8 cellular contexts compared by ENCODE assay signal in the genomic region with DNA sequence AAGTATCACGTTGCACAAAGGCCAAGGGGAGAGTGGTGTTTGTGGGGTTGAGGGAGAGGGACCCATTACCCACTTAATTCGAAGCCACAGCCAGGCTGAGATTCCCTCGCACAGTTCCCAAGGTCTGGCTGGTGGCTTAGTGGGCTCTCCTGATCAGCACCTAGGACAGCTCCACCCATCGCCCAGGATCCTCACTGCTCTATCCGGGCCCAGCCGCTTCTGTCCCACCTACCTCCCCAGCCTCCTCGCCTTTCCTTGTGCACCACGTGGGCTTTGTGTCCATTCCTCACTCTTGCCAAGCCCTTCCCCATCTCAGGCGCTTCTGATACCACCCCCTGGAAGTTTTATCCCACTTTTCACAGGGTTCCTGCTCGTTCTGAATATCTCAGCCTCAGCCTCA.
DNase-seq lines count a peak whose midpoint lies in the region; ATAC-seq lines count a peak whose summit lies in the region.

No MANE protein-coding gene starts in this region.

- ATAC-seq in stimulated activated effector memory CD8-positive, alpha-beta T cell treated with anti-CD3 and anti-CD28 coated beads, Interleukin-12 subunit alpha, Interleukin-12 subunit beta, amount 100 ng/mL, for 72 hours = peak; percentile 36

- H3K4me3 Mint-ChIP-seq in activated naive CD4-positive, alpha-beta T cell treated with anti-CD3 and anti-CD28 coated beads for 36 hours = no peak overlapping the region
- no peak overlapping the region for H3K4me3 Mint-ChIP-seq in stimulated activated effector memory CD8-positive, alpha-beta T cell treated with anti-CD3 and anti-CD28 coated beads, Interleukin-12 subunit alpha, Interleukin-12 subunit beta, amount 100 ng/mL, for 72 hours

- H3K36me3 Mint-ChIP-seq in activated naive CD4-positive, alpha-beta T cell treated with anti-CD3 and anti-CD28 coated beads for 36 hours (ENCODE audit: low read depth) = no peaks in the 10 kb centered on the region
- no peaks in the 10 kb centered on the region for H3K36me3 Mint-ChIP-seq in stimulated activated effector memory CD8-positive, alpha-beta T cell treated with anti-CD3 and anti-CD28 coated beads, Interleukin-12 subunit alpha, Interleukin-12 subunit beta, amount 100 ng/mL, for 72 hours

- in situ Hi-C loops in G401 (cut with HindIII; ENCODE audit: low sequenced_read_pairs) = no loop called here

- no peaks in the 10 kb centered on the region for H3K4me1 Mint-ChIP-seq in activated naive CD4-positive, alpha-beta T cell treated with anti-CD3 and anti-CD28 coated beads for 36 hours (ENCODE audit: low read depth)
- H3K4me1 Mint-ChIP-seq in stimulated activated effector memory CD8-positive, alpha-beta T cell treated with anti-CD3 and anti-CD28 coated beads, Interleukin-12 subunit alpha, Interleukin-12 subunit beta, amount 100 ng/mL, for 72 hours = no peaks in the 10 kb centered on the region

- peak; percentile 51 for DNase-seq in activated naive CD4-positive, alpha-beta T cell treated with anti-CD3 and anti-CD28 coated beads for 36 hours
- no peak for DNase-seq in activated naive CD4-positive, alpha-beta T cell treated with Interleukin-2 at 50 U/mL for 16 hours
- DNase-seq in UCSD-AML1 (lab: John Stamatoyannopoulos, UW; ENCODE audit: unreplicated experiment) = peak; percentile 32
- peak; percentile 34 for DNase-seq in hepatic stellate cell (ENCODE audit: low spot score)
- peak in 1 of 2 donors; percentile 51 for DNase-seq in stimulated activated effector memory CD8-positive, alpha-beta T cell treated with anti-CD3 and anti-CD28 coated beads, Interleukin-12 subunit alpha, Interleukin-12 subunit beta, amount 100 ng/mL, for 72 hours (ENCODE audit: low spot score in 2 of 2)
- no peak for DNase-seq in NCI-H510A treated with DMSO at 0.1 percent for 48 hours (lab: John Stamatoyannopoulos, UW)
- no peak for DNase-seq in G401 (ENCODE audit: low spot score)
- DNase-seq in NCI-H2196 treated with DMSO at 0.1 percent for 48 hours (lab: John Stamatoyannopoulos, UW; ENCODE audit: unreplicated experiment) = no peak

- peaks cover 9% of the 10 kb centered on the region for H3K27me3 Mint-ChIP-seq in activated naive CD4-positive, alpha-beta T cell treated with anti-CD3 and anti-CD28 coated beads for 36 hours (ENCODE audit: low read depth)

- CTCF ChIA-PET in activated naive CD4-positive, alpha-beta T cell treated with anti-CD3 and anti-CD28 coated beads for 36 hours (lab: Charles Lee) = no interaction called here

- H3K27ac Mint-ChIP-seq in activated naive CD4-positive, alpha-beta T cell treated with anti-CD3 and anti-CD28 coated beads for 36 hours = no peak overlapping the region
- H3K27ac Mint-ChIP-seq in stimulated activated effector memory CD8-positive, alpha-beta T cell treated with anti-CD3 and anti-CD28 coated beads, Interleukin-12 subunit alpha, Interleukin-12 subunit beta, amount 100 ng/mL, for 72 hours = no peak overlapping the region

- no peaks in the 10 kb centered on the region for H3K9me3 Mint-ChIP-seq in activated naive CD4-positive, alpha-beta T cell treated with anti-CD3 and anti-CD28 coated beads for 36 hours
- no peaks in the 10 kb centered on the region for H3K9me3 Mint-ChIP-seq in stimulated activated effector memory CD8-positive, alpha-beta T cell treated with anti-CD3 and anti-CD28 coated beads, Interleukin-12 subunit alpha, Interleukin-12 subunit beta, amount 100 ng/mL, for 72 hours

- intact Hi-C loops in activated naive CD4-positive, alpha-beta T cell treated with anti-CD3 and anti-CD28 coated beads for 36 hours (cut with micrococcal nuclease) = loop anchor here (5.0 kb wide), 1 partner anchor 300 kb away; no protein-coding TSS in a partner anchor

Comparison
In these comparisons a context has a peak if more than half of its experiments do, and no peak if none do; other contexts are left out.
1. DNase-seq: peak in activated naive CD4-positive, alpha-beta T cell treated with anti-CD3 and anti-CD28 coated beads for 36 hours (single experiment), UCSD-AML1 (single experiment) and hepatic stellate cell (single experiment); none in activated naive CD4-positive, alpha-beta T cell treated with Interleukin-2 at 50 U/mL for 16 hours (single experiment), NCI-H510A treated with DMSO at 0.1 percent for 48 hours (single experiment), G401 (single experiment) and NCI-H2196 treated with DMSO at 0.1 percent for 48 hours (single experiment).